8 cellular contexts compared by ENCODE assay signal in genomic region chr11:65279713-65280459, GRCh38. TPM values are rescaled to one million over a fixed set of nuclear protein-coding genes. Genes with fewer than 3 reads are reported as not detected.
DNase-seq lines count a peak whose midpoint lies in the region; ATAC-seq, FAIRE-seq and TF ChIP-seq lines count a peak whose summit lies in the region.

No MANE protein-coding gene starts in this region.

- peaks cover 0 to 5% of the 10 kb centered on the region in 2 donors for H3K36me3 ChIP-seq in kidney (ENCODE audit: control insufficient read depth in 1 of 2, insufficient read depth in 2 of 2, low read length in 2 of 2)

- peak overlapping the region; percentile 59 for H3K27ac Mint-ChIP-seq in activated naive CD4-positive, alpha-beta T cell treated with anti-CD3 and anti-CD28 coated beads, Interleukin-2, amount 50 U/mL, for 24 hours
- H3K27ac Mint-ChIP-seq in stimulated activated naive B cell treated with anti-CD40 and anti-IgM and Interleukin-4, amounts not matched to agents 10 μg/mL and 1 μg/mL and 100 μg/mL, for 72 hours, result peak overlapping the region; percentile 32

- no peak for TF ChIP-seq CTCF in kidney (IDR thresholded peaks at IDR 0.05; ENCODE audit: borderline replicate concordance, extremely low read depth, insufficient read depth)

- no peak overlapping the region for H3K9ac ChIP-seq in kidney (ENCODE audit: low read length in 2 of 2)

- H3K4me1 ChIP-seq in kidney (ENCODE audit: control insufficient read depth in 1 of 2, insufficient read depth in 1 of 2, low read depth in 1 of 2, low read length in 2 of 2), result peaks cover 4 to 11% of the 10 kb centered on the region in 2 donors

- no peak overlapping the region for H3K4me3 Mint-ChIP-seq in activated naive CD4-positive, alpha-beta T cell treated with anti-CD3 and anti-CD28 coated beads, Interleukin-2, amount 50 U/mL, for 24 hours
- no peak overlapping the region for H3K4me3 Mint-ChIP-seq in stimulated activated naive B cell treated with anti-CD40 and anti-IgM and Interleukin-4, amounts not matched to agents 10 μg/mL and 1 μg/mL and 100 μg/mL, for 72 hours

- H3K4me3 ChIP-seq in kidney (ENCODE audit: low read length in 2 of 2), result no peak overlapping the region

- FAIRE-seq in kidney (lab: Jason Lieb, UNC), result no peak

- H3K9me3 ChIP-seq in kidney (ENCODE audit: control insufficient read depth in 1 of 2, low read length in 2 of 2), result no peaks in the 10 kb centered on the region

- peak; percentile 45 for ATAC-seq in left colon
- ATAC-seq in stimulated activated naive B cell treated with anti-CD40 and anti-IgM and Interleukin-4, amounts not matched to agents 10 μg/mL and 1 μg/mL and 100 μg/mL, for 72 hours (replicated peaks), result peak; percentile 31 to 65
- ATAC-seq in HG03571 (IDR thresholded peaks at IDR 0.05; ENCODE audit: unreplicated experiment), result no peak
- no peak for ATAC-seq in GM19324 (IDR thresholded peaks at IDR 0.05; ENCODE audit: low FRiP score, unreplicated experiment)

- no peaks in the 10 kb centered on the region for H3K27me3 Mint-ChIP-seq in activated naive CD4-positive, alpha-beta T cell treated with anti-CD3 and anti-CD28 coated beads, Interleukin-2, amount 50 U/mL, for 24 hours
- no peaks in the 10 kb centered on the region for H3K27me3 Mint-ChIP-seq in stimulated activated naive B cell treated with anti-CD40 and anti-IgM and Interleukin-4, amounts not matched to agents 10 μg/mL and 1 μg/mL and 100 μg/mL, for 72 hours

- peak overlapping the region in 1 of 2 donors; percentile 2 for H3K27ac ChIP-seq in kidney (ENCODE audit: low read depth in 2 of 2, low read length in 2 of 2)

- no peaks in the 10 kb centered on the region for H3K9me3 Mint-ChIP-seq in activated naive CD4-positive, alpha-beta T cell treated with anti-CD3 and anti-CD28 coated beads, Interleukin-2, amount 50 U/mL, for 24 hours
- no peaks in the 10 kb centered on the region for H3K9me3 Mint-ChIP-seq in stimulated activated naive B cell treated with anti-CD40 and anti-IgM and Interleukin-4, amounts not matched to agents 10 μg/mL and 1 μg/mL and 100 μg/mL, for 72 hours

- DNase-seq in activated effector memory CD4-positive, alpha-beta T cell treated with anti-CD3 and anti-CD28 coated beads, Interleukin-2, amount 50 U/mL, for 16 hours, result peak; percentile 88
- no peak for DNase-seq in activated effector memory CD4-positive, alpha-beta T cell treated with Interleukin-2 at 50 U/mL for 16 hours
- DNase-seq in left colon, result no peak
- DNase-seq in stimulated activated naive B cell treated with anti-CD40 and anti-IgM and Interleukin-4, amounts not matched to agents 10 μg/mL and 1 μg/mL and 100 μg/mL, for 72 hours, result no peak
- no peak for DNase-seq in kidney

- peaks cover 16% of the 10 kb centered on the region for H3K36me3 Mint-ChIP-seq in activated naive CD4-positive, alpha-beta T cell treated with anti-CD3 and anti-CD28 coated beads, Interleukin-2, amount 50 U/mL, for 24 hours
- peaks cover 33 to 61% of the 10 kb centered on the region in 2 donors for H3K36me3 Mint-ChIP-seq in stimulated activated naive B cell treated with anti-CD40 and anti-IgM and Interleukin-4, amounts not matched to agents 10 μg/mL and 1 μg/mL and 100 μg/mL, for 72 hours

- intact Hi-C loops in left colon (cut with DNase I, micrococcal nuclease) (loop anchor here (5.0 kb wide), 2 partner anchors 32 to 47 kb away; partner anchors contain the start of gene CDC42EP2 (in 1 of the 2)), kidney (cut with DNase I) (loop anchor here (5.0 kb wide), 1 partner anchor 47 kb away; no protein-coding TSS in a partner anchor)

- peaks cover 8% of the 10 kb centered on the region for H3K4me1 Mint-ChIP-seq in activated naive CD4-positive, alpha-beta T cell treated with anti-CD3 and anti-CD28 coated beads, Interleukin-2, amount 50 U/mL, for 24 hours
- peaks cover 8 to 18% of the 10 kb centered on the region in 2 donors for H3K4me1 Mint-ChIP-seq in stimulated activated naive B cell treated with anti-CD40 and anti-IgM and Interleukin-4, amounts not matched to agents 10 μg/mL and 1 μg/mL and 100 μg/mL, for 72 hours

RNA-seq across cellular contexts. Expression of gene POLA2, which starts 18.1 kb away (rescaled TPM):
- total RNA-seq in left colon (1 to 10 TPM; 4.3 to 9.8 TPM), kidney (6.5 TPM)
- polyA plus RNA-seq in kidney (ENCODE audit: insufficient read depth, low read depth, low replicate concordance), result 13.6 TPM

RNA-seq across cellular contexts. Expression of gene CDC42EP2, which starts 34.8 kb away (rescaled TPM):
- 10 to 100 TPM; 10.3 to 16.2 TPM for total RNA-seq in left colon
- 13.7 TPM for total RNA-seq in kidney
- 19.4 TPM for polyA plus RNA-seq in kidney (ENCODE audit: insufficient read depth, low read depth, low replicate concordance)

RNA-seq across cellular contexts. Expression of gene DPF2, which starts 53.8 kb away (rescaled TPM):
- total RNA-seq in left colon (10 to 100 TPM; 25.9 to 33.1 TPM), kidney (58.5 TPM)
- 25.9 TPM for polyA plus RNA-seq in kidney (ENCODE audit: insufficient read depth, low read depth, low replicate concordance)

Comparison
In these comparisons a context has a peak if more than half of its experiments do, and no peak if none do; other contexts are left out.
1. ATAC-seq: peak in left colon (single experiment) and stimulated activated naive B cell treated with anti-CD40 and anti-IgM and Interleukin-4, amounts not matched to agents 10 μg/mL and 1 μg/mL and 100 μg/mL, for 72 hours (2 of 2); none in HG03571 (single experiment) and GM19324 (single experiment).